ENCODE assay signal across 8 cellular contexts in the genomic region with DNA sequence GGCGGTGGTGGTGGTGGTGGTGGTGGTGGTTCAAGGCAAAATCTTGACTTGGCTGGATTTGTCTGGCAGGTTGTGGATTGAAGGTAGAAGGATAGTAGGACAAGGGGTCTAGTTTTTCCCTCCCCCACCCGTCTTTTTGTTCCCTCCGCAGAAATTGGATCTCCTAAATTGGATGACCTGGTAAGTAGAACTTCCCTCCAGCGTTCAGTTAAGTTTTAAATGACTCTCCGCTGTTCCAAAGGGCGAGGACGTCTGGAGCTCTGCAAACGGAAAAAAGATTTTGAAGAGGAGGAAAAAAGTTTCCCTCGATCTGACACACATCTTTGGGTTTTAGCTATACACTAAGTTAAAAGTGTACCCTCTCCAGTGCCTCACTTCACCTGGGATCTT. TPM values are rescaled to one million over a fixed set of nuclear protein-coding genes. Genes with fewer than 3 reads are reported as not detected.
DNase-seq lines count a peak whose midpoint lies in the region; ATAC-seq and TF ChIP-seq lines count a peak whose summit lies in the region.

No MANE protein-coding gene starts in this region.

- WGBS in hepatocyte (ENCODE audit: low lambda C conversion rate, missing lambda C conversion rate) = 7% methylated on average over 8 of the region's 9 CpGs

- peak; percentile 13 for DNase-seq in HEK293T (ENCODE audit: extremely low spot score)
- DNase-seq in activated T-helper 2 cell treated with anti-CD3 and anti-CD28 coated beads, Interferon-gamma antibody, Interleukin-2, Interleukin-4, amounts not matched to agents 10 μg/mL and 5 μg/mL and 100 μg/mL, durations not matched to agents 14 hours and 24 hours and 36 hours (ENCODE audit: low spot score) = no peak
- peak; percentile 42 for DNase-seq in hepatocyte (ENCODE audit: low spot score)
- no peak for DNase-seq in skeletal muscle cell (ENCODE audit: low read depth)
- DNase-seq in COLO829 (ENCODE audit: low spot score) = no peak
- no peak for DNase-seq in SHP77 (lab: John Stamatoyannopoulos, UW)

- H3K9me3 ChIP-seq in hepatocyte (ENCODE audit: low read depth) = no peaks in the 10 kb centered on the region

- ATAC-seq in GM21381 (IDR thresholded peaks at IDR 0.05; ENCODE audit: unreplicated experiment) = no peak
- ATAC-seq in GM19035 (IDR thresholded peaks at IDR 0.05; ENCODE audit: unreplicated experiment) = no peak

- H3K4me1 ChIP-seq in hepatocyte (ENCODE audit: insufficient read depth) = peaks cover 26% of the 10 kb centered on the region

- H3K4me3 Mint-ChIP-seq in activated T-helper 2 cell treated with anti-CD3 and anti-CD28 coated beads, Interferon-gamma antibody, Interleukin-2, Interleukin-4, amounts not matched to agents 10 μg/mL and 5 μg/mL and 100 μg/mL, durations not matched to agents 14 hours and 24 hours and 36 hours (ENCODE audit: low read depth) = peak overlapping the region; percentile 90

- H3K4me3 ChIP-seq in hepatocyte = peak overlapping the region; percentile 7
- peak overlapping the region; percentile 72 for H3K4me3 ChIP-seq in skeletal muscle cell (ENCODE audit: low read depth, low read length)

- CTCF ChIA-PET in HEK293T (lab: Yijun Ruan, JAX) = interaction anchor here (1.0 to 1.5 kb wide), 4 partner anchors 26 to 262 kb away, joined by 3 read pairs; no protein-coding TSS in a partner anchor

- no peak overlapping the region for H2AFZ ChIP-seq in hepatocyte

- H3K27me3 ChIP-seq in hepatocyte = no peaks in the 10 kb centered on the region

- H3K9me3 Mint-ChIP-seq in activated T-helper 2 cell treated with anti-CD3 and anti-CD28 coated beads, Interferon-gamma antibody, Interleukin-2, Interleukin-4, amounts not matched to agents 10 μg/mL and 5 μg/mL and 100 μg/mL, durations not matched to agents 14 hours and 24 hours and 36 hours = no peaks in the 10 kb centered on the region

- intact Hi-C loops in activated T-helper 2 cell treated with anti-CD3 and anti-CD28 coated beads, Interferon-gamma antibody, Interleukin-2, Interleukin-4, amounts not matched to agents 10 μg/mL and 5 μg/mL and 100 μg/mL, durations not matched to agents 14 hours and 24 hours and 36 hours (cut with micrococcal nuclease) = loop anchor here (5.0 kb wide), 2 partner anchors 86 to 111 kb away; a partner anchor contains a TSS

- peak overlapping the region; percentile 63 for H3K27ac ChIP-seq in hepatocyte

- peaks cover 66% of the 10 kb centered on the region for H3K27me3 Mint-ChIP-seq in activated T-helper 2 cell treated with anti-CD3 and anti-CD28 coated beads, Interferon-gamma antibody, Interleukin-2, Interleukin-4, amounts not matched to agents 10 μg/mL and 5 μg/mL and 100 μg/mL, durations not matched to agents 14 hours and 24 hours and 36 hours (ENCODE audit: low read depth)

- H3K9me2 ChIP-seq in hepatocyte (replicated peaks; ENCODE audit: insufficient read depth) = no peaks in the 10 kb centered on the region

- H4K20me1 ChIP-seq in hepatocyte (ENCODE audit: insufficient read depth, poor library complexity, severe bottlenecking) = peaks cover 9% of the 10 kb centered on the region

- POLR2A ChIA-PET in HEK293T (lab: Yijun Ruan, JAX) = interaction anchor here (0.7 to 1.4 kb wide), 11 partner anchors 9 to 277 kb away, joined by 3 to 8 read pairs (median 3); a partner anchor contains a TSS

- H3K27ac Mint-ChIP-seq in activated T-helper 2 cell treated with anti-CD3 and anti-CD28 coated beads, Interferon-gamma antibody, Interleukin-2, Interleukin-4, amounts not matched to agents 10 μg/mL and 5 μg/mL and 100 μg/mL, durations not matched to agents 14 hours and 24 hours and 36 hours = no peak overlapping the region

- H3K4me1 Mint-ChIP-seq in activated T-helper 2 cell treated with anti-CD3 and anti-CD28 coated beads, Interferon-gamma antibody, Interleukin-2, Interleukin-4, amounts not matched to agents 10 μg/mL and 5 μg/mL and 100 μg/mL, durations not matched to agents 14 hours and 24 hours and 36 hours (ENCODE audit: low read depth) = peaks cover 4% of the 10 kb centered on the region

- TF ChIP-seq CTCF in hepatocyte (IDR thresholded peaks at IDR 0.05; ENCODE audit: poor library complexity) = no peak

- no peaks in the 10 kb centered on the region for H3K36me3 ChIP-seq in hepatocyte (replicated peaks; ENCODE audit: insufficient read depth, low read depth)

- no peaks in the 10 kb centered on the region for H3K36me3 Mint-ChIP-seq in activated T-helper 2 cell treated with anti-CD3 and anti-CD28 coated beads, Interferon-gamma antibody, Interleukin-2, Interleukin-4, amounts not matched to agents 10 μg/mL and 5 μg/mL and 100 μg/mL, durations not matched to agents 14 hours and 24 hours and 36 hours (ENCODE audit: low read depth)

- peak overlapping the region; percentile 72 for H3K4me2 ChIP-seq in hepatocyte

- peaks cover 44% of the 10 kb centered on the region for H3K79me2 ChIP-seq in hepatocyte

TF ChIP-seq in HEK293T, 16 proteins besides CTCF, POLR2A, EP300 and RAD21:
- TF ChIP-seq L3MBTL2 (conservative IDR thresholded peaks at IDR 0.05) = no peak
- no peak for TF ChIP-seq NFRKB (IDR thresholded peaks at IDR 0.05)
- TF ChIP-seq ELF4 (IDR thresholded peaks at IDR 0.05) = no peak
- TF ChIP-seq HDGF (IDR thresholded peaks at IDR 0.05; ENCODE audit: borderline replicate concordance) = no peak
- no peak for TF ChIP-seq CTBP1 (IDR thresholded peaks at IDR 0.05; ENCODE audit: borderline replicate concordance)
- no peak for TF ChIP-seq TARDBP (IDR thresholded peaks at IDR 0.05)
- TF ChIP-seq, protein P1, sequence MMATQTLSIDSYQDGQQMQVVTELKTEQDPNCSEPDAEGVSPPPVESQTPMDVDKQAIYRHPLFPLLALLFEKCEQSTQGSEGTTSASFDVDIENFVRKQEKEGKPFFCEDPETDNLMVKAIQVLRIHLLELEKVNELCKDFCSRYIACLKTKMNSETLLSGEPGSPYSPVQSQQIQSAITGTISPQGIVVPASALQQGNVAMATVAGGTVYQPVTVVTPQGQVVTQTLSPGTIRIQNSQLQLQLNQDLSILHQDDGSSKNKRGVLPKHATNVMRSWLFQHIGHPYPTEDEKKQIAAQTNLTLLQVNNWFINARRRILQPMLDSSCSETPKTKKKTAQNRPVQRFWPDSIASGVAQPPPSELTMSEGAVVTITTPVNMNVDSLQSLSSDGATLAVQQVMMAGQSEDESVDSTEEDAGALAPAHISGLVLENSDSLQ (IDR thresholded peaks at IDR 0.05) = no peak
- TF ChIP-seq SP1 (IDR thresholded peaks at IDR 0.05) = no peak
- TF ChIP-seq LEF1 (IDR thresholded peaks at IDR 0.05; ENCODE audit: borderline replicate concordance) = no peak
- no peak for TF ChIP-seq FOXM1 (IDR thresholded peaks at IDR 0.05; ENCODE audit: borderline replicate concordance)
- no peak for TF ChIP-seq BHLHE40 (IDR thresholded peaks at IDR 0.05; ENCODE audit: borderline replicate concordance)
- TF ChIP-seq FOXA1 (IDR thresholded peaks at IDR 0.05) = no peak
- TF ChIP-seq SUZ12 (IDR thresholded peaks at IDR 0.05) = no peak
- TF ChIP-seq ZNF384 (IDR thresholded peaks at IDR 0.05) = no peak
- no peak for TF ChIP-seq ARNT (IDR thresholded peaks at IDR 0.05)
- TF ChIP-seq FOXK2 (IDR thresholded peaks at IDR 0.05) = no peak

RNA-seq across cellular contexts. Expression of a gene that starts 0.4 kb away (rescaled TPM):
- total RNA-seq in activated T-helper 2 cell treated with anti-CD3 and anti-CD28 coated beads, Interferon-gamma antibody, Interleukin-2, Interleukin-4, amounts not matched to agents 10 μg/mL and 5 μg/mL and 100 μg/mL, durations not matched to agents 14 hours and 24 hours and 36 hours = 0.05 and 0.14 TPM in 2 replicates
- total RNA-seq in hepatocyte = 108 and 115 TPM in 2 replicates
- polyA plus RNA-seq in hepatocyte = 27.2 and 30.1 TPM in 2 replicates

RNA-seq across cellular contexts. Expression of a gene that starts 33.6 kb away (rescaled TPM):
- total RNA-seq in activated T-helper 2 cell treated with anti-CD3 and anti-CD28 coated beads, Interferon-gamma antibody, Interleukin-2, Interleukin-4, amounts not matched to agents 10 μg/mL and 5 μg/mL and 100 μg/mL, durations not matched to agents 14 hours and 24 hours and 36 hours = 29.6 and 31.0 TPM in 2 replicates
- 52.9 and 55.5 TPM in 2 replicates for total RNA-seq in hepatocyte
- polyA plus RNA-seq in hepatocyte = 22.4 and 23.5 TPM in 2 replicates

Comparison
In these comparisons a context has a peak if more than half of its experiments do, and no peak if none do; other contexts are left out.
1. DNase-seq: peak in HEK293T (single experiment) and hepatocyte (single experiment); none in activated T-helper 2 cell treated with anti-CD3 and anti-CD28 coated beads, Interferon-gamma antibody, Interleukin-2, Interleukin-4, amounts not matched to agents 10 μg/mL and 5 μg/mL and 100 μg/mL, durations not matched to agents 14 hours and 24 hours and 36 hours (single experiment), skeletal muscle cell (single experiment), COLO829 (single experiment) and SHP77 (0 of 2).
2. RNA of a gene that starts 0.4 kb away (total RNA-seq): 108 to 115 TPM in hepatocyte; 0.05 to 0.14 TPM in activated T-helper 2 cell treated with anti-CD3 and anti-CD28 coated beads, Interferon-gamma antibody, Interleukin-2, Interleukin-4, amounts not matched to agents 10 μg/mL and 5 μg/mL and 100 μg/mL, durations not matched to agents 14 hours and 24 hours and 36 hours; every median in the first group is over 10 times any median in the second.